9 cellular contexts compared by ENCODE assay signal in the genomic region with DNA sequence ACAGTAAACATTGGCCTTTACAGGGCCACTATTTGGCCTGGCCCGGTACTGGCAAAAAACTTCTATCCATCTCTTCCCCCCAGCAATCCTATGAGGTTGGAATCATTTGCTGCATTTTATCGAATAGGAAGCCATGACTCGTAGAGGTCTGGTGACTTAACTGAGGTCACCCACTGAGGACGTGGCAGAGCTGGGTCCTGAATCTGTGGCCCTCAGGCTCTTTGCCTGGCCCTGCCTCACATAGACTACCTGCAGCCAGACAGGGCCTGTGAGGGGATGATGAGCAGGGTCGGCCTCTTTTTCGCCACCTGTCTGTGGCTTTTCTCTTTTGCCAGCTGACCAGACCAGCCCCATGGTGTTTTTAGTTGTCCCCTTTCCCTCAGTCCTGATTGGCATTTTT. TPM values are rescaled to one million over a fixed set of nuclear protein-coding genes. Genes with fewer than 3 reads are reported as not detected.
DNase-seq lines count a peak whose midpoint lies in the region; ATAC-seq, FAIRE-seq and TF ChIP-seq lines count a peak whose summit lies in the region.
"Had no signal": no experiment of that assay in that cellular context is flagged by ENCODE, and none has a peak within 500 bp of the region (broad histone marks: within the 10 kb centered on the region; RNA-seq: fewer than 3 reads in every experiment).

No MANE protein-coding gene starts in this region.

- H3K36me3 Mint-ChIP-seq in T-helper 1 cell treated with Interleukin-12 subunit alpha and Interleukin-12 subunit beta and Interleukin-4 antibody, amounts not matched to agents 30 μg/mL and 1 μg/mL, for 36 hours (ENCODE audit: low read depth) = peaks cover 41% of the 10 kb centered on the region
- peaks cover 7% of the 10 kb centered on the region for H3K36me3 Mint-ChIP-seq in progenitor cell of endocrine pancreas (ENCODE audit: insufficient read depth)

- no peak for ATAC-seq in K562
- no peak for ATAC-seq in GM21367 (IDR thresholded peaks at IDR 0.05; ENCODE audit: unreplicated experiment)
- ATAC-seq: activated CD4-positive, CD25-positive, alpha-beta regulatory T cell treated with anti-CD3 and anti-CD28 coated beads, Interleukin-2, amount 50 U/mL, for 24 hours had no signal

- no peak for TF ChIP-seq POLR2A in K562 (conservative IDR thresholded peaks at IDR 0.05)

- in situ Hi-C loops in K562 (cut with MboI) = no loop called here

- intact Hi-C loops in K562 (cut with micrococcal nuclease) = no loop called here

- H3K9me3 ChIP-seq in K562 (replicated peaks; ENCODE audit: control insufficient read depth, insufficient read depth, low read depth, low read length) = no peaks in the 10 kb centered on the region

- no peak for TF ChIP-seq RAD21 in K562 (CRISPR knock-in tag; conservative IDR thresholded peaks at IDR 0.05 in 1 of 2, IDR thresholded peaks at IDR 0.05 in 1 of 2)

- H3K9me3 Mint-ChIP-seq in T-helper 1 cell treated with Interleukin-12 subunit alpha and Interleukin-12 subunit beta and Interleukin-4 antibody, amounts not matched to agents 30 μg/mL and 1 μg/mL, for 36 hours = no peaks in the 10 kb centered on the region
- H3K9me3 Mint-ChIP-seq in progenitor cell of endocrine pancreas (ENCODE audit: low read depth) = no peaks in the 10 kb centered on the region

- H3K4me1 Mint-ChIP-seq in T-helper 1 cell treated with Interleukin-12 subunit alpha and Interleukin-12 subunit beta and Interleukin-4 antibody, amounts not matched to agents 30 μg/mL and 1 μg/mL, for 36 hours (ENCODE audit: low read depth) = peaks cover 34% of the 10 kb centered on the region
- H3K4me1 Mint-ChIP-seq in progenitor cell of endocrine pancreas (ENCODE audit: low read depth) = peaks cover 15% of the 10 kb centered on the region

- no peak for TF ChIP-seq CTCF in K562 (IDR thresholded peaks at IDR 0.05 in 2 of 3, conservative IDR thresholded peaks at IDR 0.05 in 1 of 3; ENCODE audit: insufficient read depth in 2 of 3, low read depth in 1 of 3, low read length in 3 of 3)
- no peak for TF ChIP-seq CTCF in progenitor cell of endocrine pancreas (IDR thresholded peaks at IDR 0.05; ENCODE audit: unreplicated experiment)

- H3K27me3 Mint-ChIP-seq in T-helper 1 cell treated with Interleukin-12 subunit alpha and Interleukin-12 subunit beta and Interleukin-4 antibody, amounts not matched to agents 30 μg/mL and 1 μg/mL, for 36 hours (ENCODE audit: low read depth) = no peaks in the 10 kb centered on the region
- H3K27me3 Mint-ChIP-seq in progenitor cell of endocrine pancreas = no peaks in the 10 kb centered on the region

- no peak overlapping the region; the same call in 2 of the 3 replicates for H3K27ac ChIP-seq in K562 (ENCODE audit: extremely low read depth, low read depth, low read length)

- no TSS peak for BruUV-seq in K562 (replicated peaks; lab: Mats Ljungman, UMichigan)

- peak overlapping the region; percentile 71 to 95 for H3K9ac ChIP-seq in K562 (ENCODE audit: insufficient read depth in 1 of 2, low read depth in 2 of 2, low read length in 2 of 2)

- no peak overlapping the region; the same call in 1 of the 2 replicates for H3K4me3 ChIP-seq in K562

- POLR2A ChIA-PET in K562 (lab: Yijun Ruan, JAX) = interaction anchor here (1.0 to 7.5 kb wide), 4 partner anchors 10 to 18 kb away, joined by 3 to 59 read pairs (median 4); partner anchors contain the start of genes TBX6 and YPEL3

- 82% methylated on average over 6 of the region's 6 CpGs for WGBS in K562 (ENCODE audit: insufficient coverage, low coverage, missing lambda C conversion rate)

- no peak for FAIRE-seq in K562 (lab: Jason Lieb, UNC)

- H3K9me1 ChIP-seq in K562 (ENCODE audit: control insufficient read depth, insufficient read depth, low read length) = no peaks in the 10 kb centered on the region

- peaks cover 4% of the 10 kb centered on the region; the same call in 1 of the 2 replicates for H4K20me1 ChIP-seq in K562 (replicated peaks; ENCODE audit: control insufficient read depth, insufficient read depth, low read length)

- H3K36me3 ChIP-seq in K562 (ENCODE audit: control insufficient read depth, insufficient read depth, low read length) = peaks cover 55% of the 10 kb centered on the region

- peak overlapping the region; percentile 49 for H3K4me3 Mint-ChIP-seq in T-helper 1 cell treated with Interleukin-12 subunit alpha and Interleukin-12 subunit beta and Interleukin-4 antibody, amounts not matched to agents 30 μg/mL and 1 μg/mL, for 36 hours
- H3K4me3 Mint-ChIP-seq in progenitor cell of endocrine pancreas (ENCODE audit: low read depth) = peak overlapping the region; percentile 92

- peak overlapping the region; percentile 98; the same call in 1 of the 2 replicates for H3K4me2 ChIP-seq in K562 (ENCODE audit: insufficient read depth, low read length)

- H3K79me2 ChIP-seq in K562 (ENCODE audit: control insufficient read depth, insufficient read depth, low read length) = peaks cover 50% of the 10 kb centered on the region

- peak overlapping the region; percentile 52 for H3K27ac Mint-ChIP-seq in T-helper 1 cell treated with Interleukin-12 subunit alpha and Interleukin-12 subunit beta and Interleukin-4 antibody, amounts not matched to agents 30 μg/mL and 1 μg/mL, for 36 hours
- H3K27ac Mint-ChIP-seq in progenitor cell of endocrine pancreas = no peak overlapping the region

- H3K27me3 ChIP-seq in K562 (ENCODE audit: control insufficient read depth in 2 of 2, insufficient read depth in 2 of 2, low read length in 2 of 2) = no peaks in the 10 kb centered on the region

- DNase-seq in T-helper 1 cell = no peak
- DNase-seq in K562 (ENCODE audit: extremely low read depth in 1 of 4, low spot score in 3 of 4) = no peak
- DNase-seq in progenitor cell of endocrine pancreas (ENCODE audit: low spot score, unreplicated experiment) = no peak
- no peak for DNase-seq in HUDEP-2 (lab: John Stamatoyannopoulos, UW; ENCODE audit: unreplicated experiment in 76 of 76)
- DNase-seq: 8988T; stimulated activated naive CD4-positive, alpha-beta T cell treated with Interleukin-2 at 50 U/mL for 16 hours had no signal

- CTCF ChIA-PET in K562 (lab: Yijun Ruan, JAX; ENCODE audit: low intra/inter-chr PET ratio) = no interaction called here

- TF ChIP-seq EP300 in K562 (IDR thresholded peaks at IDR 0.05; ENCODE audit: low read length) = no peak

- peaks cover 13 to 24% of the 10 kb centered on the region in 2 experiments for H3K4me1 ChIP-seq in K562 (replicated peaks in 1 of 2; ENCODE audit: control insufficient read depth in 2 of 2, insufficient read depth in 2 of 2, low read length in 2 of 2)

- H2AFZ ChIP-seq in K562 (ENCODE audit: low read depth, low read length) = no peak overlapping the region

RNA-seq across cellular contexts. Expression of gene PPP4C, which starts 1.9 kb away (rescaled TPM):
- total RNA-seq in K562 (2011; cell fraction: chromatin; rRNA removed; ENCODE audit: low replicate concordance) = 46.3 and 109 TPM in 2 replicates
- 90.3 and 97.7 TPM in 2 replicates for total RNA-seq in K562 (2011; cell fraction: nucleolus; rRNA removed)
- total RNA-seq in K562 (2011; cell fraction: nucleoplasm; rRNA removed) = 76.9 and 90.5 TPM in 2 replicates
- 131 and 171 TPM in 2 replicates for total RNA-seq in K562 (2014; rRNA removed)
- total RNA-seq in K562 (2014; rRNA removed; fragmentation: Illumina TruSeq; extraction: Trizol) = 38.9 and 59.9 TPM in 2 replicates
- total RNA-seq in K562 (2015; rRNA removed; fragmentation: Illumina TruSeq; extraction: Trizol) = 107 and 115 TPM in 2 replicates
- total RNA-seq in K562 (2021) = 158 TPM in 2 replicates
- 153 and 187 TPM in 2 replicates for polyA plus RNA-seq in K562 (2011; rRNA removed)
- 311 and 402 TPM in 2 replicates for polyA plus RNA-seq in K562 (2011; cell fraction: cytosol; rRNA removed)
- 149 and 168 TPM in 2 replicates for polyA plus RNA-seq in K562 (2011; cell fraction: nucleus; rRNA removed)
- polyA plus RNA-seq in K562 (2012) = 161 and 166 TPM in 2 replicates
- 138 and 157 TPM in 2 replicates for polyA plus RNA-seq in K562 (2014; fragmentation: Illumina TruSeq; extraction: Trizol)
- 10 to 100 TPM in 1 of 2 experiments, 1 to 10 TPM in 1; 3.5 to 10.7 TPM for polyA plus RNA-seq in K562 (2014; fragmentation: Nextera tagmentation; extraction: Ambion mirVana)
- polyA plus RNA-seq in K562 (2014; rRNA removed) = 183 TPM in 2 replicates
- polyA minus RNA-seq in K562 (2011; rRNA and poly(A)+ RNA removed) = 162 and 295 TPM in 2 replicates
- polyA minus RNA-seq in K562 (2011; cell fraction: cytosol; rRNA and poly(A)+ RNA removed) = 136 and 139 TPM in 2 replicates
- polyA minus RNA-seq in K562 (2011; cell fraction: nucleus; rRNA and poly(A)+ RNA removed) = 23.2 and 36.2 TPM in 2 replicates
- total RNA-seq in progenitor cell of endocrine pancreas = 142 and 144 TPM in 2 replicates

RNA-seq across cellular contexts. Expression of gene ALDOA, which starts 12.1 kb away (rescaled TPM):
- 353 and 782 TPM in 2 replicates for total RNA-seq in K562 (2011; cell fraction: chromatin; rRNA removed; ENCODE audit: low replicate concordance)
- total RNA-seq in K562 (2011; cell fraction: nucleolus; rRNA removed) = 1,073 and 1,081 TPM in 2 replicates
- 670 and 734 TPM in 2 replicates for total RNA-seq in K562 (2011; cell fraction: nucleoplasm; rRNA removed)
- total RNA-seq in K562 (2014; rRNA removed) (1,524 and 2,127 TPM in 2 replicates), K562 (2014; rRNA removed; fragmentation: Illumina TruSeq; extraction: Trizol) (349 and 485 TPM in 2 replicates), K562 (2015; rRNA removed; fragmentation: Illumina TruSeq; extraction: Trizol) (1,293 TPM in 2 replicates), K562 (2021) (2,182 and 2,224 TPM in 2 replicates), progenitor cell of endocrine pancreas (273 and 283 TPM in 2 replicates)
- polyA plus RNA-seq in K562 (2011; rRNA removed) (1,608 and 2,690 TPM in 2 replicates), K562 (2014; fragmentation: Illumina TruSeq; extraction: Trizol) (1,472 and 2,010 TPM in 2 replicates), K562 (2014; fragmentation: Nextera tagmentation; extraction: Ambion mirVana) (100 to 1,000 TPM; 311 to 650 TPM), K562 (2014; rRNA removed) (1,079 and 1,272 TPM in 2 replicates)
- polyA plus RNA-seq in K562 (2011; cell fraction: cytosol; rRNA removed) = 3,531 and 4,006 TPM in 2 replicates
- polyA plus RNA-seq in K562 (2011; cell fraction: nucleus; rRNA removed) = 1,789 and 1,816 TPM in 2 replicates
- 2,117 and 3,116 TPM in 2 replicates for polyA plus RNA-seq in K562 (2012)
- polyA minus RNA-seq in K562 (2011; rRNA and poly(A)+ RNA removed) = 1,182 and 1,195 TPM in 2 replicates
- polyA minus RNA-seq in K562 (2011; cell fraction: cytosol; rRNA and poly(A)+ RNA removed) = 2,149 and 3,513 TPM in 2 replicates
- polyA minus RNA-seq in K562 (2011; cell fraction: nucleus; rRNA and poly(A)+ RNA removed) = 407 and 747 TPM in 2 replicates

RNA-seq across cellular contexts. Expression of gene TBX6, which starts 14.1 kb away (rescaled TPM):
- 0.55 and 0.69 TPM in 2 replicates for total RNA-seq in K562 (2011; cell fraction: chromatin; rRNA removed; ENCODE audit: low replicate concordance)
- 1.1 and 1.2 TPM in 2 replicates for total RNA-seq in K562 (2011; cell fraction: nucleolus; rRNA removed)
- 0.73 and 1.1 TPM in 2 replicates for total RNA-seq in K562 (2011; cell fraction: nucleoplasm; rRNA removed)
- total RNA-seq in K562 (2014; rRNA removed) = 0.09 and 0.73 TPM in 2 replicates
- 0.11 TPM in 1 of 2 replicates, not detected in the other for total RNA-seq in K562 (2014; rRNA removed; fragmentation: Illumina TruSeq; extraction: Trizol)
- total RNA-seq in K562 (2015; rRNA removed; fragmentation: Illumina TruSeq; extraction: Trizol) = 0.07 and 0.23 TPM in 2 replicates
- total RNA-seq in K562 (2021) = 0.18 and 0.51 TPM in 2 replicates
- polyA plus RNA-seq in K562 (2011; rRNA removed) = 0.07 and 0.16 TPM in 2 replicates
- polyA plus RNA-seq in K562 (2011; cell fraction: cytosol; rRNA removed) = 0.10 and 0.18 TPM in 2 replicates
- 0.88 and 0.97 TPM in 2 replicates for polyA plus RNA-seq in K562 (2011; cell fraction: nucleus; rRNA removed)
- 0.22 and 0.51 TPM in 2 replicates for polyA plus RNA-seq in K562 (2012)
- 0.30 and 0.31 TPM in 2 replicates for polyA plus RNA-seq in K562 (2014; fragmentation: Illumina TruSeq; extraction: Trizol)
- not detected for polyA plus RNA-seq in K562 (2014; fragmentation: Nextera tagmentation; extraction: Ambion mirVana)
- polyA plus RNA-seq in K562 (2014; rRNA removed) = 0.51 and 0.58 TPM in 2 replicates
- polyA minus RNA-seq in K562 (2011; rRNA and poly(A)+ RNA removed) = not detected in 2 replicates
- polyA minus RNA-seq in K562 (2011; cell fraction: cytosol; rRNA and poly(A)+ RNA removed) = not detected in 2 replicates
- 0.22 and 0.54 TPM in 2 replicates for polyA minus RNA-seq in K562 (2011; cell fraction: nucleus; rRNA and poly(A)+ RNA removed)
- 3.5 and 3.9 TPM in 2 replicates for total RNA-seq in progenitor cell of endocrine pancreas

RNA-seq across cellular contexts. Expression of gene YPEL3, which starts 18.4 kb away (rescaled TPM):
- 14.3 and 26.4 TPM in 2 replicates for total RNA-seq in K562 (2011; cell fraction: chromatin; rRNA removed; ENCODE audit: low replicate concordance)
- total RNA-seq in K562 (2011; cell fraction: nucleolus; rRNA removed) = 14.2 and 18.0 TPM in 2 replicates
- total RNA-seq in K562 (2011; cell fraction: nucleoplasm; rRNA removed) = 21.4 and 28.6 TPM in 2 replicates
- total RNA-seq in K562 (2014; rRNA removed) (3.0 and 4.6 TPM in 2 replicates), K562 (2014; rRNA removed; fragmentation: Illumina TruSeq; extraction: Trizol) (1.0 and 1.8 TPM in 2 replicates), K562 (2015; rRNA removed; fragmentation: Illumina TruSeq; extraction: Trizol) (1.1 and 1.3 TPM in 2 replicates), K562 (2021) (5.7 and 6.7 TPM in 2 replicates), progenitor cell of endocrine pancreas (41.7 and 45.7 TPM in 2 replicates)
- polyA plus RNA-seq in K562 (2011; rRNA removed) (3.9 and 6.8 TPM in 2 replicates), K562 (2014; fragmentation: Illumina TruSeq; extraction: Trizol) (2.9 and 4.4 TPM in 2 replicates), K562 (2014; fragmentation: Nextera tagmentation; extraction: Ambion mirVana) (under 1 TPM; 0.41 to 0.42 TPM), K562 (2014; rRNA removed) (8.6 and 15.0 TPM in 2 replicates)
- 7.5 and 14.0 TPM in 2 replicates for polyA plus RNA-seq in K562 (2011; cell fraction: cytosol; rRNA removed)
- 18.2 and 22.9 TPM in 2 replicates for polyA plus RNA-seq in K562 (2011; cell fraction: nucleus; rRNA removed)
- 12.5 and 45.8 TPM in 2 replicates for polyA plus RNA-seq in K562 (2012)
- 1.0 and 1.5 TPM in 2 replicates for polyA minus RNA-seq in K562 (2011; rRNA and poly(A)+ RNA removed)
- 1.8 and 2.3 TPM in 2 replicates for polyA minus RNA-seq in K562 (2011; cell fraction: cytosol; rRNA and poly(A)+ RNA removed)
- polyA minus RNA-seq in K562 (2011; cell fraction: nucleus; rRNA and poly(A)+ RNA removed) = 2.4 and 4.3 TPM in 2 replicates

RNA-seq across cellular contexts. Expression of gene GDPD3, which starts 35.7 kb away (rescaled TPM):
- total RNA-seq in K562 (2011; cell fraction: chromatin; rRNA removed; ENCODE audit: low replicate concordance) = 4.9 and 20.8 TPM in 2 replicates
- 8.7 and 14.0 TPM in 2 replicates for total RNA-seq in K562 (2011; cell fraction: nucleolus; rRNA removed)
- 7.3 and 8.0 TPM in 2 replicates for total RNA-seq in K562 (2011; cell fraction: nucleoplasm; rRNA removed)
- total RNA-seq in K562 (2014; rRNA removed) (0.90 and 0.91 TPM in 2 replicates), K562 (2014; rRNA removed; fragmentation: Illumina TruSeq; extraction: Trizol) (0.47 and 0.54 TPM in 2 replicates), K562 (2015; rRNA removed; fragmentation: Illumina TruSeq; extraction: Trizol) (1.1 TPM in 2 replicates), K562 (2021) (1.7 and 3.9 TPM in 2 replicates), progenitor cell of endocrine pancreas (13.3 and 13.8 TPM in 2 replicates)
- polyA plus RNA-seq in K562 (2011; rRNA removed) (1.9 and 2.5 TPM in 2 replicates), K562 (2014; fragmentation: Illumina TruSeq; extraction: Trizol) (1.0 and 1.3 TPM in 2 replicates), K562 (2014; fragmentation: Nextera tagmentation; extraction: Ambion mirVana) (1 to 10 TPM in 1 of 2 experiments, under 1 TPM in 1; 0.51 to 1.4 TPM), K562 (2014; rRNA removed) (1.2 and 1.7 TPM in 2 replicates)
- polyA plus RNA-seq in K562 (2011; cell fraction: cytosol; rRNA removed) = 0.83 and 1.4 TPM in 2 replicates
- 14.1 and 18.8 TPM in 2 replicates for polyA plus RNA-seq in K562 (2011; cell fraction: nucleus; rRNA removed)
- 1.5 and 4.7 TPM in 2 replicates for polyA plus RNA-seq in K562 (2012)
- polyA minus RNA-seq in K562 (2011; rRNA and poly(A)+ RNA removed) = 0.18 and 0.53 TPM in 2 replicates
- 2.8 TPM in 1 of 2 replicates, not detected in the other for polyA minus RNA-seq in K562 (2011; cell fraction: cytosol; rRNA and poly(A)+ RNA removed)
- 1.8 and 2.7 TPM in 2 replicates for polyA minus RNA-seq in K562 (2011; cell fraction: nucleus; rRNA and poly(A)+ RNA removed)
